In genomic region chr11:68373189-68373809, GRCh38 we compare ENCODE assay signal across 11 cellular contexts.
DNase-seq lines count a peak whose midpoint lies in the region; ATAC-seq, FAIRE-seq and TF ChIP-seq lines count a peak whose summit lies in the region.
"Had no signal": no experiment of that assay in that cellular context is flagged by ENCODE, and none has a peak within 500 bp of the region (broad histone marks: within the 10 kb centered on the region; RNA-seq: fewer than 3 reads in every experiment).

No MANE protein-coding gene starts in this region.

- no peak overlapping the region for H2AFZ ChIP-seq in H1 (ENCODE audit: low read length)

- FAIRE-seq in H1 (lab: Jason Lieb, UNC), result no peak

- no peak for TF ChIP-seq CTCF in H1 (IDR thresholded peaks at IDR 0.05; ENCODE audit: control extremely low read depth in 1 of 3, insufficient read depth in 1 of 3, low read depth in 1 of 3, low read length in 3 of 3)
- no peak for TF ChIP-seq CTCF in type B pancreatic cell (conservative IDR thresholded peaks at IDR 0.05)

- TF ChIP-seq RAD21 in H1 (IDR thresholded peaks at IDR 0.05 in 1 of 2, conservative IDR thresholded peaks at IDR 0.05 in 1 of 2; ENCODE audit: low read depth in 2 of 2, low read length in 2 of 2), result no peak

- H4K8ac ChIP-seq in H1 (ENCODE audit: extremely low read depth, insufficient read depth, low read length), result peak overlapping the region; percentile 17

- WGBS in H1 (ENCODE audit: extremely low coverage in 1 of 2, insufficient coverage in 1 of 2, insufficient read length in 1 of 2, insufficient replicate concordance in 2 of 2, low coverage in 1 of 2, low lambda C conversion rate in 2 of 2, missing lambda C conversion rate in 1 of 2), 2 experiments, result 79% methylated on average over 19 of the region's 22 CpGs; no CpG with 5 or more reads in 1 of the 2 experiments

- no peaks in the 10 kb centered on the region; the same call in none of the 2 replicates for H3K79me1 ChIP-seq in H1 (ENCODE audit: low read depth, low read length)

- no peak for TF ChIP-seq POLR2A in H1 (IDR thresholded peaks at IDR 0.05; ENCODE audit: control extremely low read depth in 1 of 2, low read depth in 2 of 2, low read length in 2 of 2)

- H3K9me3 Mint-ChIP-seq in type B pancreatic cell, result no peaks in the 10 kb centered on the region

- H3K23ac ChIP-seq in H1 (ENCODE audit: insufficient read length), result no peak overlapping the region

- H3K18ac ChIP-seq in H1 (ENCODE audit: extremely low read depth, low read length), result no peak overlapping the region

- H2BK15ac ChIP-seq in H1 (ENCODE audit: low read length), result no peak overlapping the region

- no peak overlapping the region for H2BK20ac ChIP-seq in H1 (ENCODE audit: low read length)

- peak; percentile 63 for DNase-seq in LHCN-M2 (ENCODE audit: low read depth)
- no peak for DNase-seq in H1 (ENCODE audit: low read depth in 1 of 2, low spot score in 2 of 2)
- DNase-seq in type B pancreatic cell (ENCODE audit: extremely low spot score, unreplicated experiment), result no peak
- DNase-seq in islet precursor cell, result no peak
- DNase-seq: activated CD8-positive, alpha-beta memory T cell treated with anti-CD3 and anti-CD28 coated beads, Interleukin-2, amount 10 ng/mL, durations not matched to agents 7 days and 5 days; stimulated activated naive CD4-positive, alpha-beta T cell treated with Interleukin-2 at 50 U/mL for 16 hours had no signal

- H3K27ac ChIP-seq in H1 (ENCODE audit: low read depth, low read length) (no peak overlapping the region), muscle layer of duodenum (ENCODE audit: low read length) (peak overlapping the region; percentile 56)
- H3K27ac ChIP-seq: KMS-11, neutrophil had no signal

- no peak overlapping the region for H3K4ac ChIP-seq in H1 (replicated peaks; ENCODE audit: insufficient read length, low read depth, low read length)

- H2BK12ac ChIP-seq in H1 (ENCODE audit: low read depth, low read length), result no peak overlapping the region

- no peak overlapping the region for H3K4me2 ChIP-seq in H1 (ENCODE audit: insufficient read depth in 1 of 2, low read depth in 2 of 2, low read length in 2 of 2)
- H3K4me2 ChIP-seq: KMS-11 had no signal

- H3K27me3 Mint-ChIP-seq in type B pancreatic cell, result no peaks in the 10 kb centered on the region

- H3K14ac ChIP-seq in H1 (ENCODE audit: insufficient read length), result no peak overlapping the region

- no peaks in the 10 kb centered on the region for H3K27me3 ChIP-seq in H1 (replicated peaks in 1 of 4; ENCODE audit: control insufficient read depth in 3 of 4, extremely low read depth in 1 of 4, insufficient read depth in 3 of 4, low read length in 3 of 4)
- no peaks in the 10 kb centered on the region for H3K27me3 ChIP-seq in muscle layer of duodenum (ENCODE audit: low read depth, low read length)

- 0 out of 8 replicates have a peak, but pooled peaks cover 0 to 4% (median under 1%) of the 10 kb centered on the region in 4 experiments for H3K36me3 ChIP-seq in H1 (ENCODE audit: control insufficient read depth in 2 of 4, insufficient read depth in 4 of 4, low read length in 3 of 4)
- peaks cover 0 to 3% of the 10 kb centered on the region in 2 donors for H3K36me3 ChIP-seq in muscle layer of duodenum (ENCODE audit: control insufficient read depth in 1 of 2, insufficient read depth in 2 of 2, low read length in 2 of 2)
- H3K36me3 ChIP-seq: neutrophil had no signal

- CTCF ChIA-PET in H1 (lab: Charles Lee; ENCODE audit: partially characterized antibody), result interaction anchor here (1.0 to 1.7 kb wide), 9 partner anchors 9 to 395 kb away, joined by 3 to 6 read pairs (median 3); no protein-coding TSS in a partner anchor

- no peak overlapping the region for H2AK5ac ChIP-seq in H1 (ENCODE audit: low read depth, low read length)

- no peaks in the 10 kb centered on the region for H3K79me2 ChIP-seq in H1 (ENCODE audit: control insufficient read depth in 1 of 2, insufficient read depth in 2 of 2, low read length in 2 of 2)

- TF ChIP-seq EP300 in H1 (IDR thresholded peaks at IDR 0.05; ENCODE audit: borderline replicate concordance in 1 of 2, low read depth in 2 of 2, low read length in 2 of 2), result no peak

- peaks cover 46% of the 10 kb centered on the region for H3K4me1 Mint-ChIP-seq in type B pancreatic cell (ENCODE audit: unreplicated experiment)
- H3K4me1 Mint-ChIP-seq: activated CD8-positive, alpha-beta memory T cell treated with anti-CD3 and anti-CD28 coated beads, Interleukin-2, amount 10 ng/mL, durations not matched to agents 7 days and 5 days had no signal

- peak overlapping the region; percentile 78 for H3K4me3 Mint-ChIP-seq in type B pancreatic cell
- H3K4me3 Mint-ChIP-seq: activated CD8-positive, alpha-beta memory T cell treated with anti-CD3 and anti-CD28 coated beads, Interleukin-2, amount 10 ng/mL, durations not matched to agents 7 days and 5 days had no signal

- H2BK120ac ChIP-seq in H1 (replicated peaks; ENCODE audit: low read depth, low read length), result no peak overlapping the region

- no peak overlapping the region; a peak in 1 of 7 replicates for H3K9ac ChIP-seq in H1 (replicated peaks in 1 of 4; ENCODE audit: extremely low read depth in 1 of 4, low read depth in 3 of 4, low read length in 3 of 4)
- H3K9ac ChIP-seq: KMS-11 had no signal

- H3K9me3 ChIP-seq in H1 (ENCODE audit: insufficient read depth in 2 of 2, low read depth in 1 of 2, low read length in 1 of 2) (no peaks in the 10 kb centered on the region; a peak in 1 of 4 replicates), muscle layer of duodenum (ENCODE audit: control insufficient read depth in 1 of 2, low read length in 2 of 2) (no peaks in the 10 kb centered on the region)
- H3K9me3 ChIP-seq: neutrophil had no signal

- H3K23me2 ChIP-seq in H1 (ENCODE audit: low read depth, low read length), result no peaks in the 10 kb centered on the region

- H3K4me3 ChIP-seq in H1 (ENCODE audit: extremely low read depth in 1 of 4, insufficient read depth in 2 of 4, low read depth in 3 of 4, low read length in 4 of 4) (no peak overlapping the region), muscle layer of duodenum (ENCODE audit: low read depth in 1 of 2, low read length in 2 of 2) (no peak overlapping the region)

- no peak for ATAC-seq in activated CD4-positive, CD25-positive, alpha-beta regulatory T cell treated with anti-CD3 and anti-CD28 coated beads, Interleukin-2, amount 50 U/mL, for 24 hours
- ATAC-seq in HG02642 (IDR thresholded peaks at IDR 0.05; ENCODE audit: poor library complexity, unreplicated experiment), result no peak
- ATAC-seq: activated CD8-positive, alpha-beta memory T cell treated with anti-CD3 and anti-CD28 coated beads, Interleukin-2, amount 10 ng/mL, durations not matched to agents 7 days and 5 days had no signal

- H3K27ac Mint-ChIP-seq in type B pancreatic cell, result peak overlapping the region; percentile 81
- H3K27ac Mint-ChIP-seq: activated CD8-positive, alpha-beta memory T cell treated with anti-CD3 and anti-CD28 coated beads, Interleukin-2, amount 10 ng/mL, durations not matched to agents 7 days and 5 days had no signal

- H3K56ac ChIP-seq in H1 (replicated peaks; ENCODE audit: insufficient read length, low read depth, low read length), result no peak overlapping the region

- H4K91ac ChIP-seq in H1 (replicated peaks; ENCODE audit: insufficient read length, low read length), result no peak overlapping the region

- H3K4me1 ChIP-seq in H1 (replicated peaks in 1 of 4; ENCODE audit: control insufficient read depth in 3 of 4, insufficient read depth in 4 of 4, low read length in 3 of 4), result no peaks in the 10 kb centered on the region
- H3K4me1 ChIP-seq in muscle layer of duodenum (ENCODE audit: control insufficient read depth in 1 of 2, insufficient read depth in 2 of 2, low read length in 2 of 2), result peaks cover 27 to 63% of the 10 kb centered on the region in 2 donors

- 0 out of 2 replicates have a peak overlapping the region, but pooled peaks have one; percentile 24 for H2BK5ac ChIP-seq in H1 (ENCODE audit: low read depth, low read length)

- H4K20me1 ChIP-seq in H1 (replicated peaks in 1 of 2; ENCODE audit: control insufficient read depth in 1 of 2, insufficient read depth in 2 of 2, low read length in 2 of 2), result peaks cover 0 to 1% of the 10 kb centered on the region in 2 experiments

- H4K5ac ChIP-seq in H1 (ENCODE audit: insufficient read length, low read depth, low read length), result no peak overlapping the region

- POLR2A ChIA-PET in H1 (lab: Charles Lee; ENCODE audit: partially characterized antibody), result interaction anchor here (0.9 to 1.7 kb wide), 3 partner anchors 10 to 30 kb away, joined by 3 to 5 read pairs (median 4); no protein-coding TSS in a partner anchor

- peaks cover 5% of the 10 kb centered on the region for H3K36me3 Mint-ChIP-seq in type B pancreatic cell
- H3K36me3 Mint-ChIP-seq: activated CD8-positive, alpha-beta memory T cell treated with anti-CD3 and anti-CD28 coated beads, Interleukin-2, amount 10 ng/mL, durations not matched to agents 7 days and 5 days had no signal

TF ChIP-seq in H1, 55 proteins besides CTCF, POLR2A, EP300 and RAD21:
- TF ChIP-seq ASH2L (IDR thresholded peaks at IDR 0.05; ENCODE audit: low read length), result no peak
- TF ChIP-seq RNF2 (IDR thresholded peaks at IDR 0.05; ENCODE audit: borderline replicate concordance, low read depth, low read length, missing control alignments, poor library complexity, severe bottlenecking), result no peak
- no peak for TF ChIP-seq CREB1 (IDR thresholded peaks at IDR 0.05)
- TF ChIP-seq NANOG (IDR thresholded peaks at IDR 0.05; ENCODE audit: insufficient read depth, low read depth, low read length, poor library complexity, severe bottlenecking), result no peak
- TF ChIP-seq CBX8 (IDR thresholded peaks at IDR 0.05; ENCODE audit: borderline replicate concordance, low read depth, low read length), result no peak
- TF ChIP-seq RBBP5 (IDR thresholded peaks at IDR 0.05; ENCODE audit: borderline replicate concordance, low read depth, low read length), result no peak
- no peak for TF ChIP-seq TAF7 (optimal IDR thresholded peaks at IDR 0.05; ENCODE audit: borderline replicate concordance, low read depth, low read length)
- no peak for TF ChIP-seq TCF12 (IDR thresholded peaks at IDR 0.05; ENCODE audit: low read depth, low read length)
